In genomic region chr12:131235871-131236271, GRCh38 we compare ENCODE assay signal across 27 cellular contexts.
"Had no signal": no experiment of that assay in that cellular context is flagged by ENCODE, and none has a peak within 500 bp of the region (broad histone marks: within the 10 kb centered on the region; RNA-seq: fewer than 3 reads in every experiment).

No MANE protein-coding gene starts in this region.

- H3K27me3 ChIP-seq: adrenal gland, cardiac muscle cell, dorsolateral prefrontal cortex, pancreas, testis, transverse colon had no signal

- H3K4me3 Mint-ChIP-seq: activated T-cell treated with anti-CD3 and anti-CD28 coated beads, Interleukin-2, amount 50 U/mL, for 72 hours; naive thymus-derived CD4-positive, alpha-beta T cell had no signal

- ATAC-seq: activated naive CD4-positive, alpha-beta T cell treated with anti-CD3 and anti-CD28 coated beads, Interleukin-2, amount 50 U/mL, for 72 hours; activated T-cell treated with anti-CD3 and anti-CD28 coated beads, Interleukin-2, amount 50 U/mL, for 72 hours; naive thymus-derived CD4-positive, alpha-beta T cell; psoas muscle had no signal

- H3K9me3 ChIP-seq: adrenal gland, body of pancreas, pancreas, psoas muscle, testis, transverse colon had no signal

- H3K27ac Mint-ChIP-seq: activated naive CD4-positive, alpha-beta T cell treated with anti-CD3 and anti-CD28 coated beads, Interleukin-2, amount 50 U/mL, for 72 hours; activated T-cell treated with anti-CD3 and anti-CD28 coated beads, Interleukin-2, amount 50 U/mL, for 72 hours; naive thymus-derived CD4-positive, alpha-beta T cell had no signal

- DNase-seq: activated CD4-positive, alpha-beta T cell treated with anti-CD3 and anti-CD28 coated beads for 4 hours; activated CD4-positive, alpha-beta T cell treated with anti-CD3 and anti-CD28 coated beads, Interleukin-2, amount 50 U/mL, for 4 hours; activated naive CD4-positive, alpha-beta T cell; activated T-cell treated with anti-CD3 and anti-CD28 coated beads for 4 hours; activated T-cell treated with anti-CD3 and anti-CD28 coated beads, Interleukin-2, amount 50 U/mL, for 72 hours; adrenal gland; body of pancreas; cerebellar nuclear complex; effector memory CD4-positive, alpha-beta T cell; left ventricle myocardium inferior; midbrain; naive thymus-derived CD4-positive, alpha-beta T cell; nucleus accumbens; pancreas; psoas muscle; stimulated activated CD4-positive, alpha-beta T cell treated with anti-CD3 and anti-CD28 coated beads, Interleukin-15, amount 100 ng/mL, for 24 hours; stimulated activated naive CD4-positive, alpha-beta T cell; testis; transverse colon had no signal

- H3K9me3 Mint-ChIP-seq: activated naive CD4-positive, alpha-beta T cell treated with anti-CD3 and anti-CD28 coated beads, Interleukin-2, amount 50 U/mL, for 72 hours; activated T-cell treated with anti-CD3 and anti-CD28 coated beads, Interleukin-2, amount 50 U/mL, for 72 hours had no signal

- FAIRE-seq: frontal cortex, islet of Langerhans, pancreas, urothelium cell line had no signal

- H3K36me3 ChIP-seq: adrenal gland, cardiac muscle cell, left ventricle myocardium inferior, pancreas, transverse colon had no signal

- H3K36me3 Mint-ChIP-seq: naive thymus-derived CD4-positive, alpha-beta T cell had no signal

- H3K27ac ChIP-seq: adrenal gland, cardiac muscle cell, coronary artery, dorsolateral prefrontal cortex, left ventricle myocardium inferior, pancreas, psoas muscle, testis, transverse colon had no signal

- H3K4me3 ChIP-seq: adrenal gland, body of pancreas, cardiac muscle cell, coronary artery, dorsolateral prefrontal cortex, left ventricle myocardium inferior, pancreas, psoas muscle, smooth muscle cell, testis, transverse colon had no signal

- H3K4me1 ChIP-seq: adrenal gland, pancreas, psoas muscle, testis had no signal
